8 cellular contexts compared by ENCODE assay signal in the genomic region with DNA sequence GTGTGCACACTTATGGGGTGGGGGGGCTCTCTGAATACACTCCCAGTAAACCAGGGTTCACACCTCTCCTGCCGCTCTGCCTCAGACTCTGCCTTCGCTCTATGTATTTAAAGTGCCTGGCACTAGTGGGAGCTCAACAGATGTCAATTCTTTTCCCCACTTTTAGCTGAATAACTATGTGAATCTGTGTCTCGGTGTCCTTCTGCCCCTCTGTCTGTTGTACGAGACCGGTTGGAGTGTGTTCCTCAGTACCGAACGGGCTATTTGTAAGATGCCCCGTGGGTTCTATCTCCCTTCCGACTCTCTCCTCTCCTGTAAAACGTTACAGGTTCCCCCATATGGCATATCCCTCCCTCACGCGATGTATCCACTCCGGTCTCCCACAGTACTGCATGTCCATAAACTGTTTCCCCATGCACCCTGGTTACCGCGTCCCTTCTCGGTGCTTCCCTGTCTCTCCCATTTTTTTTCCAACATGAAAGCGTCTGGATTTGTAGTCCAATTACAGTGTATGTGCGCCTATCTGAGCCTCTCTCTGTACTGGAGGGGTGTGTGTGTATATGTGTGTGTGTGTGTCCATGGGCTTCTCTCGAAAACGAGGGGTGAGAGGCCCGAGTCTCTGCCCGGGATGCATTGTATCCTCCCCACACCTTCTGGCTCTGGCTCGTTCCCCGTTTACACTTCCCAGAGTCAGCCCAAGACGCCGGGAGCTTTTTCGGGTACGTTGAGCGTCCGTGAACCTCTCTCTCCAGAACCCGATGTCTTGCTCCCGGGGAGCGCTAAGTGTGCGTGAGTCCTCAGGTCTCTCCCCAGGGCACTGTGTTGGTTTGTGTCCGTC. TPM values are rescaled to one million over a fixed set of nuclear protein-coding genes. Genes with fewer than 3 reads are reported as not detected.
DNase-seq lines count a peak whose midpoint lies in the region; ATAC-seq lines count a peak whose summit lies in the region.

No MANE protein-coding gene starts in this region.

- DNase-seq in CD1c-positive myeloid dendritic cell (ENCODE audit: extremely low spot score) (peak; percentile 39), HT1080 (ENCODE audit: low read depth) (peak; percentile 20), left cardiac atrium (peak; percentile 23), posterior cingulate gyrus (peak in 6 of 10 donors; percentile 11 to 67 (median 26)), GM19238 (ENCODE audit: insufficient read length, low spot score) (no peak), mesenteric fat pad (ENCODE audit: low spot score) (no peak)
- DNase-seq in activated naive CD4-positive, alpha-beta T cell treated with anti-CD3 and anti-CD28 coated beads, Interleukin-2, amount 50 U/mL, for 72 hours (ENCODE audit: low spot score in 2 of 2), result no peak

- intact Hi-C loops in left cardiac atrium (cut with DNase I) (loop anchor here (5.0 to 10.0 kb wide), 3 partner anchors 55 to 375 kb away; no protein-coding TSS in a partner anchor), posterior cingulate gyrus (cut with DNase I) (loop anchor here (2.0 to 5.0 kb wide), 3 partner anchors 68 to 377 kb away; no protein-coding TSS in a partner anchor)

- H3K9me3 Mint-ChIP-seq in activated naive CD4-positive, alpha-beta T cell treated with anti-CD3 and anti-CD28 coated beads, Interleukin-2, amount 50 U/mL, for 72 hours, result no peaks in the 10 kb centered on the region

- H3K27ac Mint-ChIP-seq in activated naive CD4-positive, alpha-beta T cell treated with anti-CD3 and anti-CD28 coated beads, Interleukin-2, amount 50 U/mL, for 72 hours, result peak overlapping the region; percentile 93 to 96

- H3K36me3 Mint-ChIP-seq in activated naive CD4-positive, alpha-beta T cell treated with anti-CD3 and anti-CD28 coated beads, Interleukin-2, amount 50 U/mL, for 72 hours, result peaks cover 12 to 39% of the 10 kb centered on the region in 2 donors

- ATAC-seq in activated naive CD4-positive, alpha-beta T cell treated with anti-CD3 and anti-CD28 coated beads, Interleukin-2, amount 50 U/mL, for 72 hours, result no peak
- peak in 1 of 2 donors; percentile 2 for ATAC-seq in left cardiac atrium
- no peak for ATAC-seq in GM21515 (IDR thresholded peaks at IDR 0.05; ENCODE audit: unreplicated experiment)

RNA-seq across cellular contexts. Expression of a gene that starts 1.5 kb away (rescaled TPM):
- total RNA-seq in HT1080 (2014; rRNA removed; shearing (Covaris generic)), result 45.1 and 61.1 TPM in 2 replicates
- polyA plus RNA-seq in HT1080 (2015; cell fraction: cytosol; rRNA removed), result 44.6 and 51.2 TPM in 2 replicates
- 58.5 and 60.5 TPM in 2 replicates for polyA plus RNA-seq in HT1080 (2015; cell fraction: nucleus; rRNA removed)
- total RNA-seq in activated naive CD4-positive, alpha-beta T cell treated with anti-CD3 and anti-CD28 coated beads, Interleukin-2, amount 50 U/mL, for 72 hours, result 100 to 1,000 TPM in 1 of 2 donors, 10 to 100 TPM in 1; 41.1 to 110 TPM
- 10 to 100 TPM; 39.1 to 77.7 TPM for total RNA-seq in left cardiac atrium
- 229 TPM for total RNA-seq in mesenteric fat pad

Comparison
In these comparisons a context has a peak if more than half of its experiments do, and no peak if none do; other contexts are left out.
1. DNase-seq: peak in CD1c-positive myeloid dendritic cell (single experiment), HT1080 (single experiment), left cardiac atrium (single experiment) and posterior cingulate gyrus (6 of 10); none in activated naive CD4-positive, alpha-beta T cell treated with anti-CD3 and anti-CD28 coated beads, Interleukin-2, amount 50 U/mL, for 72 hours (0 of 2), GM19238 (single experiment) and mesenteric fat pad (single experiment).